In genomic region chr13:68380041-68380973, GRCh38 we compare ENCODE assay signal across 1 cellular context.
A peak's percentile ranks its signal among the peaks of the same experiment; 100 is the strongest.
TF ChIP-seq lines count a peak whose summit lies in the region.

No MANE protein-coding gene starts in this region.

TF ChIP-seq in HepG2, 621 proteins besides CTCF, POLR2A, EP300 and RAD21 (continued from another document and continues in another):
- TF ChIP-seq NAIF1 (CRISPR knock-in tag; IDR thresholded peaks at IDR 0.05; ENCODE audit: borderline replicate concordance) (no peak), MBD4 (IDR thresholded peaks at IDR 0.05; ENCODE audit: borderline replicate concordance, low read length) (peak; percentile 81; the same call in 1 of the 2 replicates), TCF7L2 (IDR thresholded peaks at IDR 0.05; ENCODE audit: low read depth, low read length) (peak; percentile 96), TBL1XR1 (IDR thresholded peaks at IDR 0.05; ENCODE audit: borderline replicate concordance, low read length, partially characterized antibody) (peak; percentile 95), DPF2 (CRISPR knock-in tag; IDR thresholded peaks at IDR 0.05; ENCODE audit: borderline replicate concordance, low read depth) (peak; percentile 45; the same call in 1 of the 2 replicates), FOXA1 (IDR thresholded peaks at IDR 0.05) (no peak), FOXA1 (CRISPR knock-in tag; IDR thresholded peaks at IDR 0.05) (peak; percentile 72), HOXD1 (CRISPR knock-in tag; IDR thresholded peaks at IDR 0.05) (peak; percentile 30; the same call in 1 of the 2 replicates), SIX1 (CRISPR knock-in tag; IDR thresholded peaks at IDR 0.05; ENCODE audit: borderline replicate concordance) (peak; percentile 83; the same call in 1 of the 2 replicates), ISL2 (CRISPR knock-in tag; IDR thresholded peaks at IDR 0.05) (peak; percentile 96), ONECUT2 (CRISPR knock-in tag; IDR thresholded peaks at IDR 0.05) (peak; percentile 78), ZNF563 (CRISPR knock-in tag; IDR thresholded peaks at IDR 0.05) (no peak), ZNF639 (CRISPR knock-in tag; conservative IDR thresholded peaks at IDR 0.05) (no peak), TEAD2 (CRISPR knock-in tag; IDR thresholded peaks at IDR 0.05) (no peak), TEAD3 (CRISPR knock-in tag; optimal IDR thresholded peaks at IDR 0.05; ENCODE audit: borderline replicate concordance) (peak; percentile 33), IRX3 (CRISPR knock-in tag; IDR thresholded peaks at IDR 0.05; ENCODE audit: borderline replicate concordance, low read depth) (no peak), AHDC1 (CRISPR knock-in tag; IDR thresholded peaks at IDR 0.05; ENCODE audit: borderline replicate concordance) (peak; percentile 89; the same call in 1 of the 2 replicates), ZNF275 (CRISPR knock-in tag; IDR thresholded peaks at IDR 0.05; ENCODE audit: borderline replicate concordance) (no peak), GATAD2A (CRISPR knock-in tag; IDR thresholded peaks at IDR 0.05) (peak; percentile 71), TARDBP (CRISPR knock-in tag; IDR thresholded peaks at IDR 0.05) (peak; percentile 32; the same call in 1 of the 2 replicates), MEF2D (CRISPR knock-in tag; IDR thresholded peaks at IDR 0.05) (0 out of 2 replicates have a peak, but pooled peaks have one; percentile 40), FOXA3 (CRISPR knock-in tag; IDR thresholded peaks at IDR 0.05) (peak; percentile 85), ZFP36L2 (CRISPR knock-in tag; IDR thresholded peaks at IDR 0.05) (no peak), SOX6 (IDR thresholded peaks at IDR 0.05) (no peak), SOX6 (CRISPR knock-in tag; IDR thresholded peaks at IDR 0.05) (peak; percentile 84), YEATS4 (CRISPR knock-in tag; IDR thresholded peaks at IDR 0.05; ENCODE audit: borderline replicate concordance) (no peak), PITX1 (CRISPR knock-in tag; IDR thresholded peaks at IDR 0.05) (peak; percentile 59), SNRNP70 (IDR thresholded peaks at IDR 0.05; ENCODE audit: low read depth, low read length) (no peak), BORCS8-MEF2B (CRISPR knock-in tag; IDR thresholded peaks at IDR 0.05) (no peak), GTF2F1 (IDR thresholded peaks at IDR 0.05; ENCODE audit: low read length) (no peak), SP4 (CRISPR knock-in tag; IDR thresholded peaks at IDR 0.05) (no peak), ZNF354B (CRISPR knock-in tag; IDR thresholded peaks at IDR 0.05) (no peak), KDM3A (CRISPR knock-in tag; IDR thresholded peaks at IDR 0.05; ENCODE audit: low read depth) (no peak), PLSCR1 (CRISPR knock-in tag; IDR thresholded peaks at IDR 0.05; ENCODE audit: borderline replicate concordance) (no peak), UBTF (CRISPR knock-in tag; IDR thresholded peaks at IDR 0.05) (no peak), BCL6 (CRISPR knock-in tag; IDR thresholded peaks at IDR 0.05) (peak; percentile 100), ZBTB40 (IDR thresholded peaks at IDR 0.05) (no peak), ZBTB40 (CRISPR knock-in tag; IDR thresholded peaks at IDR 0.05) (no peak), MXD3 (CRISPR knock-in tag; IDR thresholded peaks at IDR 0.05) (no peak), HHEX (CRISPR knock-in tag; IDR thresholded peaks at IDR 0.05) (peak; percentile 75), RCOR2 (CRISPR knock-in tag; IDR thresholded peaks at IDR 0.05) (0 out of 2 replicates have a peak, but pooled peaks have one; percentile 25), ZNF768 (CRISPR knock-in tag; IDR thresholded peaks at IDR 0.05) (no peak), ZNF616 (CRISPR knock-in tag; IDR thresholded peaks at IDR 0.05; ENCODE audit: low read depth) (no peak), ZNF30 (CRISPR knock-in tag; IDR thresholded peaks at IDR 0.05) (no peak), ELF1 (CRISPR knock-in tag; IDR thresholded peaks at IDR 0.05) (no peak), CREM (IDR thresholded peaks at IDR 0.05) (peak; percentile 91), CREM (CRISPR knock-in tag; IDR thresholded peaks at IDR 0.05) (no peak), SMAD1 (CRISPR knock-in tag; IDR thresholded peaks at IDR 0.05; ENCODE audit: borderline replicate concordance, low read depth) (no peak), ZBTB7B (CRISPR knock-in tag; IDR thresholded peaks at IDR 0.05) (no peak)
